12 cellular contexts compared by ENCODE assay signal in genomic region chr7:47045592-47045991, GRCh38.
DNase-seq lines count a peak whose midpoint lies in the region; ATAC-seq and TF ChIP-seq lines count a peak whose summit lies in the region.
"Had no signal": no experiment of that assay in that cellular context is flagged by ENCODE, and none has a peak within 500 bp of the region (broad histone marks: within the 10 kb centered on the region; RNA-seq: fewer than 3 reads in every experiment).

No MANE protein-coding gene starts in this region.

- H3K27ac Mint-ChIP-seq in type B pancreatic cell, result no peak overlapping the region
- H3K27ac Mint-ChIP-seq in CD4-positive, alpha-beta memory T cell, result no peak overlapping the region

- no peak overlapping the region for H3K27ac ChIP-seq in CD4-positive, alpha-beta memory T cell (ENCODE audit: low read depth, low read length)
- H3K27ac ChIP-seq: KMS-11 had no signal

- CTCF ChIA-PET in CD4-positive, alpha-beta memory T cell (lab: Charles Lee; ENCODE audit: partially characterized antibody), result no interaction called here

- H3K4me3 Mint-ChIP-seq in type B pancreatic cell, result peak overlapping the region; percentile 4
- H3K4me3 Mint-ChIP-seq in CD4-positive, alpha-beta memory T cell, result no peak overlapping the region

- H3K27me3 Mint-ChIP-seq in type B pancreatic cell, result no peaks in the 10 kb centered on the region
- no peaks in the 10 kb centered on the region for H3K27me3 Mint-ChIP-seq in CD4-positive, alpha-beta memory T cell

- H3K4me3 ChIP-seq in MG63, result no peak overlapping the region
- H3K4me3 ChIP-seq in fibroblast of mammary gland (ENCODE audit: control insufficient read depth, low read depth, low read length), result no peak overlapping the region
- no peak overlapping the region for H3K4me3 ChIP-seq in CD4-positive, alpha-beta memory T cell (ENCODE audit: low read length in 2 of 2)

- H3K36me3 ChIP-seq in MG63, result no peaks in the 10 kb centered on the region
- no peaks in the 10 kb centered on the region for H3K36me3 ChIP-seq in CD4-positive, alpha-beta memory T cell (ENCODE audit: insufficient read depth, low read length)

- POLR2A ChIA-PET in CD4-positive, alpha-beta memory T cell (lab: Charles Lee; ENCODE audit: partially characterized antibody), result no interaction called here

- H3K9me3 ChIP-seq in MG63, result no peaks in the 10 kb centered on the region
- no peaks in the 10 kb centered on the region for H3K9me3 ChIP-seq in CD4-positive, alpha-beta memory T cell (ENCODE audit: control insufficient read depth in 1 of 2, low read length in 2 of 2)

- intact Hi-C loops in CD4-positive, alpha-beta memory T cell (cut with micrococcal nuclease), result no loop called here

- TF ChIP-seq CTCF in fibroblast of mammary gland (conservative IDR thresholded peaks at IDR 0.05; ENCODE audit: control insufficient read depth, insufficient read depth, low read depth, low read length) (no peak), type B pancreatic cell (conservative IDR thresholded peaks at IDR 0.05) (no peak)

- no peaks in the 10 kb centered on the region for H3K9me3 Mint-ChIP-seq in type B pancreatic cell
- H3K9me3 Mint-ChIP-seq in CD4-positive, alpha-beta memory T cell, result peaks cover 0 to 4% (median 0%) of the 10 kb centered on the region in 8 donors

- H3K27me3 ChIP-seq in MG63, result no peaks in the 10 kb centered on the region
- no peaks in the 10 kb centered on the region for H3K27me3 ChIP-seq in CD4-positive, alpha-beta memory T cell (ENCODE audit: insufficient read depth, low read length)

- peak; percentile 26 for DNase-seq in MG63
- peak; percentile 43 for DNase-seq in fibroblast of mammary gland (ENCODE audit: low read depth)
- DNase-seq in myocyte (ENCODE audit: low read depth), result peak; percentile 29
- no peak for DNase-seq in type B pancreatic cell (ENCODE audit: extremely low spot score, unreplicated experiment)
- DNase-seq in NCI-H2107 treated with DMSO at 0.1 percent for 48 hours (lab: John Stamatoyannopoulos, UW; ENCODE audit: unreplicated experiment), result no peak
- DNase-seq in CD4-positive, alpha-beta memory T cell, result no peak
- DNase-seq: activated CD8-positive, alpha-beta memory T cell treated with anti-CD3 and anti-CD28 coated beads, Interleukin-2, amount 50 U/mL, for 4 hours; Calu3; NCI-H2081; stimulated activated naive CD4-positive, alpha-beta T cell had no signal

- H3K4me1 Mint-ChIP-seq in type B pancreatic cell (ENCODE audit: unreplicated experiment), result peaks cover 33% of the 10 kb centered on the region
- H3K4me1 Mint-ChIP-seq in CD4-positive, alpha-beta memory T cell, result no peaks in the 10 kb centered on the region

- H3K4me1 ChIP-seq in CD4-positive, alpha-beta memory T cell (ENCODE audit: insufficient read depth, low read length), result no peaks in the 10 kb centered on the region

- ATAC-seq in GM21723 (IDR thresholded peaks at IDR 0.05; ENCODE audit: unreplicated experiment), result no peak

- no peaks in the 10 kb centered on the region for H3K36me3 Mint-ChIP-seq in type B pancreatic cell
- H3K36me3 Mint-ChIP-seq in CD4-positive, alpha-beta memory T cell, result no peaks in the 10 kb centered on the region

Comparison
In these comparisons a context has a peak if more than half of its experiments do, and no peak if none do; other contexts are left out.
1. DNase-seq: peak in MG63 (single experiment), fibroblast of mammary gland (single experiment) and myocyte (single experiment); none in type B pancreatic cell (single experiment), NCI-H2107 treated with DMSO at 0.1 percent for 48 hours (single experiment) and CD4-positive, alpha-beta memory T cell (0 of 5).